Comparison of ENCODE assay signal across 24 cellular contexts in the genomic region with DNA sequence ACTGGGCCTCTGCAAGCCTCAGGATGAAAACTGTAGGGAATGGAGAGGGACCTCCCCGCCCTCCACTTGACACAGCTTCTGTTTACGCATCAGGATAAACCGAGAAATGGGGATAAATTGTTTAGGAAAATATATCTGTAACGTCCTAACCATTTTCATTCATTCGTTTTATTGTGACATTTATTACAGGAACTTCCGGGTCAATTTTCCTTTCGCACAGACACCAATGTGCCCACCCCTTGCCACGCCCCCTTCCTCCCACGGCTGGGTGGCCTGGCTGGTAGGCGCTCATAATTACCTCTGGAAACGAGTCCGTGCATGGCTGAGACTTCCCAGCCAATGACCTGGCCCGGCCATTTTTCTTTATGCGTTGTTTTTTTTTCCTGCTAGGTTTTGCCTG.
"Had no signal": no experiment of that assay in that cellular context is flagged by ENCODE, and none has a peak within 500 bp of the region (broad histone marks: within the 10 kb centered on the region; RNA-seq: fewer than 3 reads in every experiment).

No MANE protein-coding gene starts in this region.

- H3K4me3 ChIP-seq: gastrocnemius medialis, right lobe of liver, upper lobe of left lung had no signal

- H3K4me1 Mint-ChIP-seq: activated naive CD4-positive, alpha-beta T cell treated with anti-CD3 and anti-CD28 coated beads, Interleukin-2, amount 10 ng/mL, durations not matched to agents 7 days and 5 days; activated naive CD8-positive, alpha-beta T cell treated with anti-CD3 and anti-CD28 coated beads, Interleukin-2, amount 10 ng/mL, durations not matched to agents 7 days and 5 days; naive B cell; stimulated activated effector memory CD8-positive, alpha-beta T cell treated with anti-CD3 and anti-CD28 coated beads, Interleukin-12 subunit alpha, Interleukin-12 subunit beta, amount 100 ng/mL, for 72 hours; T-helper 17 cell had no signal

- DNase-seq: activated CD4-positive, alpha-beta memory T cell treated with anti-CD3 and anti-CD28 coated beads for 36 hours; activated CD4-positive, alpha-beta T cell treated with anti-CD3 and anti-CD28 coated beads, Interleukin-2, amount 10 ng/mL, durations not matched to agents 24 days and 14 days; activated CD8-positive, alpha-beta memory T cell treated with anti-CD3 and anti-CD28 coated beads, Interleukin-2, amount 50 U/mL, for 4 hours; activated gamma-delta T cell; activated naive CD4-positive, alpha-beta T cell treated with anti-CD3 and anti-CD28 coated beads, Interleukin-2, amount 10 ng/mL, durations not matched to agents 7 days and 5 days; activated naive CD8-positive, alpha-beta T cell treated with anti-CD3 and anti-CD28 coated beads, Interleukin-2, amount 10 ng/mL, durations not matched to agents 7 days and 5 days; activated T-cell treated with anti-CD3 and anti-CD28 coated beads, Interleukin-2, amount 50 U/mL, for 1 hour; dermis blood vessel endothelial cell; effector CD4-positive, alpha-beta T cell; gastrocnemius medialis; glutamatergic neuron; mammary epithelial cell; naive B cell; right lobe of liver; stimulated activated CD4-positive, alpha-beta T cell treated with anti-CD3 and anti-CD28 coated beads, Interleukin-4, amount 100 ng/mL, for 24 hours; stimulated activated naive CD8-positive, alpha-beta T cell treated with anti-CD3 and anti-CD28 coated beads, Interleukin-15, amount 100 ng/mL, for 72 hours; substantia nigra; T-helper 17 cell; T1000; upper lobe of left lung; WERI-Rb-1 had no signal

- H3K36me3 ChIP-seq: gastrocnemius medialis, right lobe of liver, upper lobe of left lung, WERI-Rb-1 had no signal

- H3K36me3 Mint-ChIP-seq: activated CD4-positive, alpha-beta memory T cell treated with anti-CD3 and anti-CD28 coated beads for 36 hours; activated naive CD4-positive, alpha-beta T cell treated with anti-CD3 and anti-CD28 coated beads, Interleukin-2, amount 10 ng/mL, durations not matched to agents 7 days and 5 days; activated naive CD8-positive, alpha-beta T cell treated with anti-CD3 and anti-CD28 coated beads, Interleukin-2, amount 10 ng/mL, durations not matched to agents 7 days and 5 days; naive B cell; stimulated activated effector memory CD8-positive, alpha-beta T cell treated with anti-CD3 and anti-CD28 coated beads, Interleukin-12 subunit alpha, Interleukin-12 subunit beta, amount 100 ng/mL, for 72 hours had no signal

- H3K9me3 ChIP-seq: gastrocnemius medialis, right lobe of liver, upper lobe of left lung had no signal

- ATAC-seq: activated CD4-positive, CD25-positive, alpha-beta regulatory T cell treated with anti-CD3 and anti-CD28 coated beads, Interleukin-2, amount 50 U/mL, for 24 hours; gastrocnemius medialis; right lobe of liver; stimulated activated effector memory CD8-positive, alpha-beta T cell treated with anti-CD3 and anti-CD28 coated beads, Interleukin-12 subunit alpha, Interleukin-12 subunit beta, amount 100 ng/mL, for 72 hours; stimulated activated naive CD8-positive, alpha-beta T cell treated with anti-CD3 and anti-CD28 coated beads, Interleukin-15, amount 100 ng/mL, for 72 hours; T-helper 17 cell had no signal

- H3K9me3 Mint-ChIP-seq: activated CD4-positive, alpha-beta memory T cell treated with anti-CD3 and anti-CD28 coated beads for 36 hours; activated CD4-positive, alpha-beta T cell treated with anti-CD3 and anti-CD28 coated beads, Interleukin-2, amount 10 ng/mL, durations not matched to agents 24 days and 14 days; activated naive CD8-positive, alpha-beta T cell treated with anti-CD3 and anti-CD28 coated beads, Interleukin-2, amount 10 ng/mL, durations not matched to agents 7 days and 5 days; stimulated activated effector memory CD8-positive, alpha-beta T cell treated with anti-CD3 and anti-CD28 coated beads, Interleukin-12 subunit alpha, Interleukin-12 subunit beta, amount 100 ng/mL, for 72 hours; stimulated activated naive CD8-positive, alpha-beta T cell treated with anti-CD3 and anti-CD28 coated beads, Interleukin-15, amount 100 ng/mL, for 72 hours had no signal

- H3K27ac Mint-ChIP-seq: activated CD4-positive, alpha-beta memory T cell treated with anti-CD3 and anti-CD28 coated beads for 36 hours; activated CD4-positive, alpha-beta T cell treated with anti-CD3 and anti-CD28 coated beads, Interleukin-2, amount 10 ng/mL, durations not matched to agents 24 days and 14 days; activated naive CD4-positive, alpha-beta T cell treated with anti-CD3 and anti-CD28 coated beads, Interleukin-2, amount 10 ng/mL, durations not matched to agents 7 days and 5 days; activated naive CD8-positive, alpha-beta T cell treated with anti-CD3 and anti-CD28 coated beads, Interleukin-2, amount 10 ng/mL, durations not matched to agents 7 days and 5 days; naive B cell; stimulated activated effector memory CD8-positive, alpha-beta T cell treated with anti-CD3 and anti-CD28 coated beads, Interleukin-12 subunit alpha, Interleukin-12 subunit beta, amount 100 ng/mL, for 72 hours; stimulated activated naive CD8-positive, alpha-beta T cell treated with anti-CD3 and anti-CD28 coated beads, Interleukin-15, amount 100 ng/mL, for 72 hours; T-helper 17 cell had no signal

- H3K4me1 ChIP-seq: gastrocnemius medialis, right lobe of liver, upper lobe of left lung had no signal

- H3K27ac ChIP-seq: epithelial cell of prostate, gastrocnemius medialis, right lobe of liver, upper lobe of left lung, WERI-Rb-1 had no signal

- H3K27me3 Mint-ChIP-seq: activated CD4-positive, alpha-beta T cell treated with anti-CD3 and anti-CD28 coated beads, Interleukin-2, amount 10 ng/mL, durations not matched to agents 24 days and 14 days; activated naive CD4-positive, alpha-beta T cell treated with anti-CD3 and anti-CD28 coated beads, Interleukin-2, amount 10 ng/mL, durations not matched to agents 7 days and 5 days had no signal

- H3K27me3 ChIP-seq: gastrocnemius medialis, right lobe of liver, upper lobe of left lung had no signal

- H3K4me3 Mint-ChIP-seq: activated CD4-positive, alpha-beta memory T cell treated with anti-CD3 and anti-CD28 coated beads for 36 hours; activated CD4-positive, alpha-beta T cell treated with anti-CD3 and anti-CD28 coated beads, Interleukin-2, amount 10 ng/mL, durations not matched to agents 24 days and 14 days; activated naive CD4-positive, alpha-beta T cell treated with anti-CD3 and anti-CD28 coated beads, Interleukin-2, amount 10 ng/mL, durations not matched to agents 7 days and 5 days; activated naive CD8-positive, alpha-beta T cell treated with anti-CD3 and anti-CD28 coated beads, Interleukin-2, amount 10 ng/mL, durations not matched to agents 7 days and 5 days; naive B cell; stimulated activated effector memory CD8-positive, alpha-beta T cell treated with anti-CD3 and anti-CD28 coated beads, Interleukin-12 subunit alpha, Interleukin-12 subunit beta, amount 100 ng/mL, for 72 hours; stimulated activated naive CD8-positive, alpha-beta T cell treated with anti-CD3 and anti-CD28 coated beads, Interleukin-15, amount 100 ng/mL, for 72 hours; T-helper 17 cell had no signal
